ENCODE assay signal across 23 cellular contexts in the genomic region with DNA sequence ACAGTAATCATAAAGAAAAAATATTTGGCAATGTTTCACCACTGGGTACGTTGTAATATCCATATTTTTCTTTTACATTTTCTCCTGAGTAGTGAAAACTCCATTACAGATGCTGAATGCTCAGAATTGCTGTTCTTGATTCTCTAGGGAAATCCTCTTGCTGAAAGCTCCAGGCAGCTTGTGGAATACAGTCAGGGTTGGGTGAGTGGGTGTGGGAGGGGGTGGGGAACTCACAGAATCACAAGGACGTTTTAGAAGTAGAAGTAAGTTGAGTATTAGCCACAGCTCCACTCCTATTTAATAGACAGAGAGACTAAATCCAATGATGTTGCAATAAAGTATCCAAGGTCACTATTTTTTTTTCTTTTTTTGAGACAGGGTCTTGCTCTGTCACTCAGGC.
DNase-seq lines count a peak whose midpoint lies in the region; ATAC-seq lines count a peak whose summit lies in the region.
"Had no signal": no experiment of that assay in that cellular context is flagged by ENCODE, and none has a peak within 500 bp of the region (broad histone marks: within the 10 kb centered on the region; RNA-seq: fewer than 3 reads in every experiment).

No MANE protein-coding gene starts in this region.

- H3K4me3 Mint-ChIP-seq in activated naive CD8-positive, alpha-beta T cell treated with anti-CD3 and anti-CD28 coated beads for 36 hours: no peak overlapping the region
- no peak overlapping the region for H3K4me3 Mint-ChIP-seq in naive thymus-derived CD8-positive, alpha-beta T cell
- H3K4me3 Mint-ChIP-seq: CD14-positive monocyte; CD4-positive, alpha-beta memory T cell; CD4-positive, CD25-positive, alpha-beta regulatory T cell; CD8-positive, alpha-beta memory T cell had no signal

- no peak overlapping the region for H3K27ac Mint-ChIP-seq in activated naive CD8-positive, alpha-beta T cell treated with anti-CD3 and anti-CD28 coated beads for 36 hours
- no peak overlapping the region for H3K27ac Mint-ChIP-seq in naive thymus-derived CD8-positive, alpha-beta T cell
- H3K27ac Mint-ChIP-seq: CD14-positive monocyte; CD4-positive, alpha-beta memory T cell; CD4-positive, CD25-positive, alpha-beta regulatory T cell; CD8-positive, alpha-beta memory T cell had no signal

- H3K4me1 Mint-ChIP-seq in activated naive CD8-positive, alpha-beta T cell treated with anti-CD3 and anti-CD28 coated beads for 36 hours: no peaks in the 10 kb centered on the region
- H3K4me1 Mint-ChIP-seq in naive thymus-derived CD8-positive, alpha-beta T cell: no peaks in the 10 kb centered on the region
- H3K4me1 Mint-ChIP-seq: CD14-positive monocyte; CD4-positive, alpha-beta memory T cell; CD4-positive, CD25-positive, alpha-beta regulatory T cell; CD8-positive, alpha-beta memory T cell had no signal

- ATAC-seq in GM19035 (IDR thresholded peaks at IDR 0.05; ENCODE audit: unreplicated experiment): no peak
- ATAC-seq in naive thymus-derived CD8-positive, alpha-beta T cell: no peak
- ATAC-seq: GM12878 had no signal

- H3K9me3 Mint-ChIP-seq in activated naive CD8-positive, alpha-beta T cell treated with anti-CD3 and anti-CD28 coated beads for 36 hours: peaks cover 20% of the 10 kb centered on the region
- H3K9me3 Mint-ChIP-seq in naive thymus-derived CD8-positive, alpha-beta T cell: peaks cover 0 to 43% (median 31%) of the 10 kb centered on the region in 9 donors

- DNase-seq in NCI-H2171 treated with DMSO at 0.1 percent for 48 hours (lab: John Stamatoyannopoulos, UW) (peak; percentile 45), head of caudate nucleus (peak in 34 of 42 donors; percentile 9 to 79 (median 43)), renal cortical epithelial cell (ENCODE audit: low read depth) (peak; percentile 15)
- no peak for DNase-seq in activated naive CD8-positive, alpha-beta T cell treated with anti-CD3 and anti-CD28 coated beads for 36 hours
- DNase-seq in naive thymus-derived CD8-positive, alpha-beta T cell: no peak
- DNase-seq: 8988T; ACHN; BE2C; C1 segment of cervical spinal cord; CD4-positive, alpha-beta memory T cell; CD4-positive, CD25-positive, alpha-beta regulatory T cell; CD8-positive, alpha-beta memory T cell; COR-L47; DMS 273 treated with DMSO at 0.1 percent for 48 hours; DMS153; DMS53; DMS79; DND-41; EL; GDM1 had no signal

- no peaks in the 10 kb centered on the region for H3K36me3 Mint-ChIP-seq in activated naive CD8-positive, alpha-beta T cell treated with anti-CD3 and anti-CD28 coated beads for 36 hours
- peaks cover 0 to 13% (median 0%) of the 10 kb centered on the region in 3 donors for H3K36me3 Mint-ChIP-seq in naive thymus-derived CD8-positive, alpha-beta T cell
- H3K36me3 Mint-ChIP-seq: CD14-positive monocyte; CD4-positive, alpha-beta memory T cell; CD4-positive, CD25-positive, alpha-beta regulatory T cell; CD8-positive, alpha-beta memory T cell had no signal

- intact Hi-C loops in head of caudate nucleus (cut with DNase I): no loop called here

- no peaks in the 10 kb centered on the region for H3K27me3 Mint-ChIP-seq in activated naive CD8-positive, alpha-beta T cell treated with anti-CD3 and anti-CD28 coated beads for 36 hours
- no peaks in the 10 kb centered on the region for H3K27me3 Mint-ChIP-seq in naive thymus-derived CD8-positive, alpha-beta T cell
- H3K27me3 Mint-ChIP-seq: CD4-positive, alpha-beta memory T cell; CD4-positive, CD25-positive, alpha-beta regulatory T cell; CD8-positive, alpha-beta memory T cell had no signal

- POLR2A ChIA-PET in naive thymus-derived CD8-positive, alpha-beta T cell (lab: Charles Lee): no interaction called here

Comparison
In these comparisons a context has a peak if more than half of its experiments do, and no peak if none do; other contexts are left out.
1. DNase-seq: peak in NCI-H2171 treated with DMSO at 0.1 percent for 48 hours (single experiment), head of caudate nucleus (34 of 42) and renal cortical epithelial cell (single experiment); none in activated naive CD8-positive, alpha-beta T cell treated with anti-CD3 and anti-CD28 coated beads for 36 hours (single experiment) and naive thymus-derived CD8-positive, alpha-beta T cell (0 of 10).